ENCODE assay signal across 18 cellular contexts in the genomic region with DNA sequence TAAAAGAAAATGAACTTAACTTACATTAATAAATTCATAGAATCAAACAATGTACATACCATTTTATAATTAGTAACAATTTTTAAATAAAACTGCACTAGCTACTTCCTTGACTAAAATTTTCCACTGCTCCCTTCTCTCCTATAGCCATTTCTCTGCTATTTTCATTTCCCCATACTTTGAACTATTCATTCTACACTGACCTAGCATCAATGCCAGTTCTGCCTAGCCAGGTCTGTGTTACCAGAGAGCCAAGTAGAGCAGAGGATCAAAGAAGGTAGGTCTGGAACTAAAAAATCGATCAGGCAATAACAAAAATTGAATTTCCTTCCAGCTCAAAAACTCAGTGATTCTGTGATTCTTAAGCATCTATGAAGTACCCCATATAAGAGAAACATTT.
"Had no signal": no experiment of that assay in that cellular context is flagged by ENCODE, and none has a peak within 500 bp of the region (broad histone marks: within the 10 kb centered on the region; RNA-seq: fewer than 3 reads in every experiment).

No MANE protein-coding gene starts in this region.

- DNase-seq: cortex of kidney; dorsolateral prefrontal cortex; effector CD8-positive, alpha-beta T cell; heart left ventricle; hippocampal formation; left colon; naive thymus-derived CD4-positive, alpha-beta T cell; nephron progenitor cell; psoas muscle; retina; right lobe of liver; stimulated activated CD4-positive, alpha-beta T cell treated with anti-CD3 and anti-CD28 coated beads, Interleukin-4, amount 100 ng/mL, for 24 hours; stimulated activated naive CD4-positive, alpha-beta T cell treated with Interleukin-2 at 50 U/mL for 16 hours; tibial artery; upper lobe of left lung; uterus had no signal

- H3K27ac ChIP-seq: dorsolateral prefrontal cortex, heart left ventricle, psoas muscle, right lobe of liver, tibial artery, upper lobe of left lung, uterus had no signal

- H3K9me3 ChIP-seq: heart left ventricle, psoas muscle, right lobe of liver, tibial artery, upper lobe of left lung, uterus had no signal

- FAIRE-seq: frontal cortex had no signal

- H3K36me3 ChIP-seq: uterus had no signal

- H3K4me3 ChIP-seq: dorsolateral prefrontal cortex, heart left ventricle, psoas muscle, right lobe of liver, tibial artery, upper lobe of left lung, uterus had no signal

- ATAC-seq: esophagus mucosa; heart left ventricle; left colon; naive thymus-derived CD4-positive, alpha-beta T cell; psoas muscle; right lobe of liver had no signal

- H3K27me3 ChIP-seq: dorsolateral prefrontal cortex, heart left ventricle, right lobe of liver, tibial artery, upper lobe of left lung, uterus had no signal

- H3K4me1 ChIP-seq: heart left ventricle, psoas muscle, tibial artery, upper lobe of left lung, uterus had no signal
